In the genomic region with DNA sequence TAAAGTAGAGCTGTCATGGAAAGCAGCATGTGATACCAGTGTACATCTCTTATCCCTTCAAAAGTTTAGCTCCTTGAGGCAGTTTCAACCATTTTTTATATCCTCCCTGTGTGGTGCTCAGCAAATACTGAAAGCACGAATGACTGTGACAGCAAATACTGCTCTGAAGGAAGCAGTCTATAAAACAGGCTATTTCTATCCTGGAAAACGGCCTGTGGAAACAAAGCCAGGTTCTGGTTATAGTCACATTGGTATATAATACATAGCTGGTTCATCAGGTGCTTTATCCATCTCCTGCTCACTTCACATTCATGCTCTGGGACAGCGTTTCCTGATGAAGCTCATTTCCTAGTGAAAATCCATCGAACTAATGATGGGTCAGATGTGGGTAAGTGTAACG, we compare ENCODE assay signal across 14 cellular contexts.
"Had no signal": no experiment of that assay in that cellular context is flagged by ENCODE, and none has a peak within 500 bp of the region (broad histone marks: within the 10 kb centered on the region; RNA-seq: fewer than 3 reads in every experiment).

No MANE protein-coding gene starts in this region.

- H3K4me3 Mint-ChIP-seq: activated T-helper 1 cell treated with anti-CD3 and anti-CD28 coated beads, Interleukin-12 subunit alpha, Interleukin-12 subunit beta, Interleukin-2, Interleukin-4 antibody, amounts not matched to agents 30 ng/mL and 10 ng/mL and 1 ng/mL, durations not matched to agents 14 hours and 24 hours and 36 hours; nephron progenitor cell; T-helper 1 cell treated with Interleukin-12 subunit alpha and Interleukin-12 subunit beta and Interleukin-4 antibody, amounts not matched to agents 30 μg/mL and 1 μg/mL, for 36 hours had no signal

- H3K27me3 ChIP-seq: foreskin keratinocyte, left lung, testis had no signal

- H3K9me3 ChIP-seq: left lung, testis had no signal

- H3K4me3 ChIP-seq: left lung, testis had no signal

- ATAC-seq: activated naive CD4-positive, alpha-beta T cell treated with anti-CD3 and anti-CD28 coated beads, Interleukin-2, amount 50 U/mL, for 72 hours; foreskin keratinocyte; left lung had no signal

- H3K27ac Mint-ChIP-seq: activated naive CD4-positive, alpha-beta T cell treated with anti-CD3 and anti-CD28 coated beads, Interleukin-2, amount 50 U/mL, for 72 hours; activated T-helper 1 cell treated with anti-CD3 and anti-CD28 coated beads, Interleukin-12 subunit alpha, Interleukin-12 subunit beta, Interleukin-2, Interleukin-4 antibody, amounts not matched to agents 30 ng/mL and 10 ng/mL and 1 ng/mL, durations not matched to agents 14 hours and 24 hours and 36 hours; nephron progenitor cell; T-helper 1 cell treated with Interleukin-12 subunit alpha and Interleukin-12 subunit beta and Interleukin-4 antibody, amounts not matched to agents 30 μg/mL and 1 μg/mL, for 36 hours had no signal

- H3K36me3 Mint-ChIP-seq: activated naive CD4-positive, alpha-beta T cell treated with anti-CD3 and anti-CD28 coated beads, Interleukin-2, amount 50 U/mL, for 72 hours had no signal

- DNase-seq: activated CD4-positive, CD25-positive, alpha-beta regulatory T cell treated with anti-CD3 and anti-CD28 coated beads, Interleukin-2, amount 50 U/mL, for 72 hours; activated gamma-delta T cell treated with Interleukin-2 at 50 U/mL for 16 hours; foreskin keratinocyte; left lung; mammary epithelial cell; nephron progenitor cell; nucleus accumbens; posterior cingulate gyrus; stimulated activated CD4-positive, alpha-beta T cell treated with anti-CD3 and anti-CD28 coated beads, Interleukin-2, amount 100 ng/mL, for 24 hours; stimulated activated naive CD4-positive, alpha-beta T cell treated with Interleukin-2 at 50 U/mL for 16 hours; testis had no signal

- H3K4me1 ChIP-seq: left lung had no signal

- H3K9me3 Mint-ChIP-seq: activated T-helper 1 cell treated with anti-CD3 and anti-CD28 coated beads, Interleukin-12 subunit alpha, Interleukin-12 subunit beta, Interleukin-2, Interleukin-4 antibody, amounts not matched to agents 30 ng/mL and 10 ng/mL and 1 ng/mL, durations not matched to agents 14 hours and 24 hours and 36 hours; nephron progenitor cell had no signal

- H3K36me3 ChIP-seq: left lung had no signal

- H3K27ac ChIP-seq: foreskin keratinocyte, left lung, testis had no signal
